13 cellular contexts compared by ENCODE assay signal in genomic region chr3:25679642-25680302, GRCh38. TPM values are rescaled to one million over a fixed set of nuclear protein-coding genes. Genes with fewer than 3 reads are reported as not detected.
A peak's percentile ranks its signal among the peaks of the same experiment; 100 is the strongest.
DNase-seq lines count a peak whose midpoint lies in the region; ATAC-seq and TF ChIP-seq lines count a peak whose summit lies in the region.
"Had no signal": no experiment of that assay in that cellular context is flagged by ENCODE, and none has a peak within 500 bp of the region (broad histone marks: within the 10 kb centered on the region; RNA-seq: fewer than 3 reads in every experiment).

No MANE protein-coding gene starts in this region.

- in situ Hi-C loops in SK-MEL-5 (cut with HindIII; ENCODE audit: low pct_unique_long_range_greater_than_20kb, low sequenced_read_pairs), result no loop called here

- no peak for ATAC-seq in GM18498 (IDR thresholded peaks at IDR 0.05; ENCODE audit: unreplicated experiment)

- H3K27ac ChIP-seq in cingulate gyrus (ENCODE audit: low read depth, low read length), result peak overlapping the region; percentile 44
- H3K27ac ChIP-seq: BLaER1 treated with 17β-estradiol and CSF1 and Interleukin-3, amounts not matched to agents 10 nM and 100 nM had no signal

- POLR2A ChIA-PET in GM10248 (lab: Yijun Ruan, JAX), result no interaction called here

- TF ChIP-seq CTCF in GM10248 (IDR thresholded peaks at IDR 0.05; ENCODE audit: control extremely low read depth, extremely low read depth, low read depth, missing control alignments), result no peak

- peak; percentile 13 for DNase-seq in SK-MEL-5 (ENCODE audit: low read depth, low spot score)
- DNase-seq in medulla oblongata (ENCODE audit: extremely low spot score), result peak; percentile 50
- no peak for DNase-seq in NCI-H1092 (lab: John Stamatoyannopoulos, UW)
- no peak for DNase-seq in GM10248 (ENCODE audit: extremely low spot score)
- DNase-seq in GF-D8 (lab: John Stamatoyannopoulos, UW), result no peak
- DNase-seq: Calu3; CD4-positive, CD25-positive, alpha-beta regulatory T cell; DMS 273 treated with DMSO at 0.1 percent for 48 hours; GOT3; H9 had no signal

- CTCF ChIA-PET in GM10248 (lab: Yijun Ruan, JAX), result interaction anchor here (1.1 kb wide), 1 partner anchor 9 kb away, joined by 3 read pairs; no protein-coding TSS in a partner anchor

RNA-seq across cellular contexts. Expression of gene TOP2B, which starts 15.1 kb away (rescaled TPM):
- 87.7 and 98.9 TPM in 2 replicates for total RNA-seq in SK-MEL-5 (2014; rRNA removed; shearing (Covaris generic))
- polyA plus RNA-seq in SK-MEL-5 (2015; cell fraction: cytosol; rRNA removed), result 63.0 and 85.3 TPM in 2 replicates
- polyA plus RNA-seq in SK-MEL-5 (2015; cell fraction: nucleus; rRNA removed), result 75.7 and 96.6 TPM in 2 replicates

Comparison
In these comparisons a context has a peak if more than half of its experiments do, and no peak if none do; other contexts are left out.
1. DNase-seq: peak in SK-MEL-5 (single experiment) and medulla oblongata (single experiment); none in NCI-H1092 (single experiment), GM10248 (single experiment) and GF-D8 (single experiment).